1 cellular context compared by ENCODE assay signal in the genomic region with DNA sequence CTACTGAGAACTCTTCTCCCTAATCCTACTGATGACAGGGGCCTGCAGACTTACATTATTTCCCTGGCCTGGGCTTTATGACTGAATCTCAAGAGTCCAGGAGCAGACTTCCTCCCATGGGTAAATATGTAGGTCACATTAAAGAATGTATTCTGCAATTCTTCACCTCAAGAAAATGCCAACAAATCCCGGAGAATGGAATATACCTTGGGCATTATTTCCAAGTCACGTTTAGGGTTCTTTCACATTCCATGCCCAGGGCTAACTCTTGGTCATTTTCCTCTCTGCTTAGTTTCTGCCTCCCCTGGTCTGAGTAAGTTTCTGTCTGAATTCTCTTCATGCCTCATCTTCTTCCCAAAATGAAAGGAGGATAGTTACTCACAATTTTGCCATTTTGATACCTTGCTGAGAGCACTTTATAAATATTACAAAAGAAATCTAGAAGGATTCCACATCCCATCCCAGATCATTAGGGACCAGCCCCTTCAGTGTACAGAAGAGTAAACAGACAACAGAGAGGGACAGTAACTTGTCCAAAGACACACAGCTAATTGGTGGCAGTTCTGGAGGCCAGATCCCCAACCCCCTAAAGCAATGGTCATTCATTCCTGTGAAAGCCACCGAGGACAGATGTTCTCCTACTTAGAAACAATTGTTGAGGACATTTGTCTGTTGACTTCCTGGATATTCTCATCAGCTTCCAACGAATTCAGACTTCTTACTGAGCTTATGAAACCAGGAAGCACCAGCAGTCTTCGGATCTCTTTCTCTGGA.
TF ChIP-seq lines count a peak whose summit lies in the region.

No MANE protein-coding gene starts in this region.

TF ChIP-seq in liver, 16 proteins besides CTCF, POLR2A, EP300 and RAD21 (continued from another document):
- TF ChIP-seq, protein P1, sequence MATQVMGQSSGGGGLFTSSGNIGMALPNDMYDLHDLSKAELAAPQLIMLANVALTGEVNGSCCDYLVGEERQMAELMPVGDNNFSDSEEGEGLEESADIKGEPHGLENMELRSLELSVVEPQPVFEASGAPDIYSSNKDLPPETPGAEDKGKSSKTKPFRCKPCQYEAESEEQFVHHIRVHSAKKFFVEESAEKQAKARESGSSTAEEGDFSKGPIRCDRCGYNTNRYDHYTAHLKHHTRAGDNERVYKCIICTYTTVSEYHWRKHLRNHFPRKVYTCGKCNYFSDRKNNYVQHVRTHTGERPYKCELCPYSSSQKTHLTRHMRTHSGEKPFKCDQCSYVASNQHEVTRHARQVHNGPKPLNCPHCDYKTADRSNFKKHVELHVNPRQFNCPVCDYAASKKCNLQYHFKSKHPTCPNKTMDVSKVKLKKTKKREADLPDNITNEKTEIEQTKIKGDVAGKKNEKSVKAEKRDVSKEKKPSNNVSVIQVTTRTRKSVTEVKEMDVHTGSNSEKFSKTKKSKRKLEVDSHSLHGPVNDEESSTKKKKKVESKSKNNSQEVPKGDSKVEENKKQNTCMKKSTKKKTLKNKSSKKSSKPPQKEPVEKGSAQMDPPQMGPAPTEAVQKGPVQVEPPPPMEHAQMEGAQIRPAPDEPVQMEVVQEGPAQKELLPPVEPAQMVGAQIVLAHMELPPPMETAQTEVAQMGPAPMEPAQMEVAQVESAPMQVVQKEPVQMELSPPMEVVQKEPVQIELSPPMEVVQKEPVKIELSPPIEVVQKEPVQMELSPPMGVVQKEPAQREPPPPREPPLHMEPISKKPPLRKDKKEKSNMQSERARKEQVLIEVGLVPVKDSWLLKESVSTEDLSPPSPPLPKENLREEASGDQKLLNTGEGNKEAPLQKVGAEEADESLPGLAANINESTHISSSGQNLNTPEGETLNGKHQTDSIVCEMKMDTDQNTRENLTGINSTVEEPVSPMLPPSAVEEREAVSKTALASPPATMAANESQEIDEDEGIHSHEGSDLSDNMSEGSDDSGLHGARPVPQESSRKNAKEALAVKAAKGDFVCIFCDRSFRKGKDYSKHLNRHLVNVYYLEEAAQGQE (IDR thresholded peaks at IDR 0.05) = no peak
TF ChIP-seq in liver: peak in this region for 0.
